Comparison of ENCODE assay signal across 23 cellular contexts in genomic region chr2:119119999-119120710, GRCh38. TPM values are rescaled to one million over a fixed set of nuclear protein-coding genes. Genes with fewer than 3 reads are reported as not detected.
"Had no signal": no experiment of that assay in that cellular context is flagged by ENCODE, and none has a peak within 500 bp of the region (broad histone marks: within the 10 kb centered on the region; RNA-seq: fewer than 3 reads in every experiment).

No MANE protein-coding gene starts in this region.

- FAIRE-seq: endothelial cell of umbilical vein, TTC549 had no signal

- H2AFZ ChIP-seq: neural progenitor cell had no signal

- H3K27ac Mint-ChIP-seq: activated B cell treated with CpG ODN at 0.5 μM for 24 hours; activated CD4-positive, alpha-beta T cell treated with anti-CD3 and anti-CD28 coated beads, Interleukin-2, amount 10 ng/mL, durations not matched to agents 24 days and 14 days; activated CD8-positive, alpha-beta T cell treated with anti-CD3 and anti-CD28 coated beads, Interleukin-2, amount 10 ng/mL, durations not matched to agents 7 days and 5 days; activated naive CD8-positive, alpha-beta T cell; activated T-cell treated with anti-CD3 and anti-CD28 coated beads, Interleukin-2, amount 50 U/mL, for 72 hours; mesothelial cell of epicardium; neural progenitor cell; stimulated activated effector memory CD8-positive, alpha-beta T cell treated with anti-CD3 and anti-CD28 coated beads, Interleukin-12 subunit alpha, Interleukin-12 subunit beta, amount 100 ng/mL, for 72 hours had no signal

- H3K27me3 ChIP-seq: body of pancreas, neural progenitor cell had no signal

- H3K4me2 ChIP-seq: neural progenitor cell had no signal

- H3K4me3 ChIP-seq: body of pancreas, coronary artery, esophagus squamous epithelium, lung, neural progenitor cell had no signal

- H3K36me3 Mint-ChIP-seq: activated naive CD8-positive, alpha-beta T cell; mesothelial cell of epicardium; neural progenitor cell; stimulated activated effector memory CD8-positive, alpha-beta T cell treated with anti-CD3 and anti-CD28 coated beads, Interleukin-12 subunit alpha, Interleukin-12 subunit beta, amount 100 ng/mL, for 72 hours had no signal

- H3K4me1 ChIP-seq: esophagus squamous epithelium, neural progenitor cell had no signal

- H3K9me3 Mint-ChIP-seq: activated B cell treated with CpG ODN at 0.5 μM for 24 hours; activated CD4-positive, alpha-beta T cell treated with anti-CD3 and anti-CD28 coated beads, Interleukin-2, amount 10 ng/mL, durations not matched to agents 24 days and 14 days; activated T-cell treated with anti-CD3 and anti-CD28 coated beads, Interleukin-2, amount 50 U/mL, for 72 hours; central memory CD8-positive, alpha-beta T cell; mesothelial cell of epicardium; neural progenitor cell; stimulated activated effector memory CD8-positive, alpha-beta T cell treated with anti-CD3 and anti-CD28 coated beads, Interleukin-12 subunit alpha, Interleukin-12 subunit beta, amount 100 ng/mL, for 72 hours had no signal

- H3K4me3 Mint-ChIP-seq: activated B cell treated with CpG ODN at 0.5 μM for 24 hours; activated CD4-positive, alpha-beta T cell treated with anti-CD3 and anti-CD28 coated beads, Interleukin-2, amount 10 ng/mL, durations not matched to agents 24 days and 14 days; activated CD8-positive, alpha-beta T cell treated with anti-CD3 and anti-CD28 coated beads, Interleukin-2, amount 10 ng/mL, durations not matched to agents 7 days and 5 days; activated naive CD8-positive, alpha-beta T cell; activated T-cell treated with anti-CD3 and anti-CD28 coated beads, Interleukin-2, amount 50 U/mL, for 72 hours; central memory CD8-positive, alpha-beta T cell; mesothelial cell of epicardium; neural progenitor cell; stimulated activated effector memory CD8-positive, alpha-beta T cell treated with anti-CD3 and anti-CD28 coated beads, Interleukin-12 subunit alpha, Interleukin-12 subunit beta, amount 100 ng/mL, for 72 hours had no signal

- H3K9me3 ChIP-seq: body of pancreas, esophagus squamous epithelium had no signal

- H3K27me3 Mint-ChIP-seq: activated CD4-positive, alpha-beta T cell treated with anti-CD3 and anti-CD28 coated beads, Interleukin-2, amount 10 ng/mL, durations not matched to agents 24 days and 14 days had no signal

- ATAC-seq: activated CD8-positive, alpha-beta T cell treated with anti-CD3 and anti-CD28 coated beads, Interleukin-2, amount 10 ng/mL, durations not matched to agents 7 days and 5 days; activated T-cell treated with anti-CD3 and anti-CD28 coated beads, Interleukin-2, amount 50 U/mL, for 72 hours; body of pancreas; stimulated activated effector memory CD8-positive, alpha-beta T cell treated with anti-CD3 and anti-CD28 coated beads, Interleukin-12 subunit alpha, Interleukin-12 subunit beta, amount 100 ng/mL, for 72 hours had no signal

- H3K27ac ChIP-seq: body of pancreas, coronary artery, esophagus squamous epithelium, neural progenitor cell had no signal

- DNase-seq: activated B cell treated with CpG ODN at 0.5 μM for 24 hours; activated CD4-positive, alpha-beta T cell treated with anti-CD3 and anti-CD28 coated beads, Interleukin-2, amount 10 ng/mL, durations not matched to agents 24 days and 14 days; activated CD8-positive, alpha-beta memory T cell treated with anti-CD3 and anti-CD28 coated beads, Interleukin-2, amount 50 U/mL, for 4 hours; activated CD8-positive, alpha-beta T cell treated with anti-CD3 and anti-CD28 coated beads, Interleukin-2, amount 10 ng/mL, durations not matched to agents 7 days and 5 days; activated gamma-delta T cell treated with Interleukin-2 at 50 U/mL for 16 hours; activated T-cell treated with anti-CD3 and anti-CD28 coated beads, Interleukin-2, amount 50 U/mL, for 72 hours; amygdala; esophagus squamous epithelium had no signal

- H3K9ac ChIP-seq: neural progenitor cell had no signal

- H3K4me1 Mint-ChIP-seq: activated B cell treated with CpG ODN at 0.5 μM for 24 hours; activated CD4-positive, alpha-beta T cell treated with anti-CD3 and anti-CD28 coated beads, Interleukin-2, amount 10 ng/mL, durations not matched to agents 24 days and 14 days; central memory CD8-positive, alpha-beta T cell; mesothelial cell of epicardium; neural progenitor cell; stimulated activated effector memory CD8-positive, alpha-beta T cell treated with anti-CD3 and anti-CD28 coated beads, Interleukin-12 subunit alpha, Interleukin-12 subunit beta, amount 100 ng/mL, for 72 hours had no signal

- H3K36me3 ChIP-seq: esophagus squamous epithelium, neural progenitor cell had no signal

RNA-seq across cellular contexts. Expression of gene C1QL2, which starts 38.4 kb away (rescaled TPM):
- total RNA-seq: activated B cell treated with CpG ODN at 0.5 μM for 24 hours; activated CD4-positive, alpha-beta T cell treated with anti-CD3 and anti-CD28 coated beads, Interleukin-2, amount 10 ng/mL, durations not matched to agents 24 days and 14 days; activated CD8-positive, alpha-beta T cell treated with anti-CD3 and anti-CD28 coated beads, Interleukin-2, amount 10 ng/mL, durations not matched to agents 7 days and 5 days; activated T-cell treated with anti-CD3 and anti-CD28 coated beads, Interleukin-2, amount 50 U/mL, for 72 hours; endothelial cell of umbilical vein; esophagus squamous epithelium; fibroblast of villous mesenchyme; mesothelial cell of epicardium; osteocyte; renal cortical epithelial cell; T-helper 2 cell treated with Interferon-gamma antibody and Interleukin-4, amounts not matched to agents 100 ng/mL and 5 ng/mL, for 36 hours; urinary bladder had no signal
- polyA plus RNA-seq: endothelial cell of umbilical vein had no signal
